ENCODE assay signal across 8 cellular contexts in genomic region chr17:29590261-29590978, GRCh38. TPM values are rescaled to one million over a fixed set of nuclear protein-coding genes. Genes with fewer than 3 reads are reported as not detected.
DNase-seq lines count a peak whose midpoint lies in the region; ATAC-seq and TF ChIP-seq lines count a peak whose summit lies in the region.

No MANE protein-coding gene starts in this region.

- intact Hi-C loops in ovary (cut with DNase I): no loop called here

- peak; percentile 64 for DNase-seq in Ammon's horn (ENCODE audit: low spot score)
- peak; percentile 46 for DNase-seq in HK-2 (ENCODE audit: unreplicated experiment)
- DNase-seq in WERI-Rb-1: peak; percentile 56
- peak; percentile 42 for DNase-seq in fibroblast of gingiva (ENCODE audit: low read depth)
- DNase-seq in ovary: peak in 4 of 5 donors; percentile 28 to 60 (median 54)
- DNase-seq in OCI-M2 (lab: John Stamatoyannopoulos, UW; ENCODE audit: unreplicated experiment): no peak

- H3K9me3 ChIP-seq in WERI-Rb-1 (ENCODE audit: severe bottlenecking) (no peaks in the 10 kb centered on the region), ovary (no peaks in the 10 kb centered on the region)

- no peak for TF ChIP-seq EP300 in ovary (IDR thresholded peaks at IDR 0.05)

- H3K27me3 ChIP-seq in WERI-Rb-1 (ENCODE audit: insufficient read depth, low read depth, severe bottlenecking) (no peaks in the 10 kb centered on the region), ovary (no peaks in the 10 kb centered on the region)

- 13 to 22% (median 17%) methylated on average over 28 of the region's 28 CpGs for WGBS in ovary, 3 donors

- H3K4me3 ChIP-seq in WERI-Rb-1 (ENCODE audit: low read depth, low read length): peak overlapping the region; percentile 67
- peak overlapping the region; percentile 41 for H3K4me3 ChIP-seq in ovary

- H3K36me3 ChIP-seq in WERI-Rb-1 (no peaks in the 10 kb centered on the region), ovary (no peaks in the 10 kb centered on the region)

- H3K4me1 ChIP-seq in ovary (ENCODE audit: insufficient read depth): peaks cover 32% of the 10 kb centered on the region

- ATAC-seq in GM19463 (IDR thresholded peaks at IDR 0.05; ENCODE audit: unreplicated experiment): no peak
- ATAC-seq in HG03521 (IDR thresholded peaks at IDR 0.05; ENCODE audit: unreplicated experiment): no peak

- no peak for TF ChIP-seq POLR2A in ovary (IDR thresholded peaks at IDR 0.05)

- TF ChIP-seq CTCF in WERI-Rb-1 (IDR thresholded peaks at IDR 0.05; ENCODE audit: low read depth, low read length): no peak
- TF ChIP-seq CTCF in ovary (IDR thresholded peaks at IDR 0.05): no peak

- H3K27ac ChIP-seq in WERI-Rb-1 (peak overlapping the region; percentile 94), ovary (peak overlapping the region; percentile 71 to 73)

RNA-seq across cellular contexts. Expression of gene GIT1, which starts 1.0 kb away (rescaled TPM):
- 10 to 100 TPM; 18.0 to 51.8 (median 39.2) TPM for total RNA-seq in ovary
- polyA plus RNA-seq in ovary: 10 to 100 TPM; 20.3 to 27.0 TPM

RNA-seq across cellular contexts. Expression of gene ANKRD13B, which starts 2.5 kb away (rescaled TPM):
- total RNA-seq in ovary: 10 to 100 TPM; 10.5 to 23.4 (median 14.7) TPM
- polyA plus RNA-seq in ovary: 10 to 100 TPM in 1 of 2 donors, 1 to 10 TPM in 1; 3.6 to 11.4 TPM

RNA-seq across cellular contexts. Expression of gene TP53I13, which starts 21.9 kb away (rescaled TPM):
- total RNA-seq in ovary: 10 to 100 TPM; 30.4 to 49.5 (median 41.3) TPM
- polyA plus RNA-seq in ovary: 10 to 100 TPM in 1 of 2 donors, 1 to 10 TPM in 1; 2.2 to 44.7 TPM

RNA-seq across cellular contexts. Expression of gene ABHD15, which starts 23.6 kb away (rescaled TPM):
- 1 to 10 TPM; 4.2 to 7.6 (median 4.8) TPM for total RNA-seq in ovary
- polyA plus RNA-seq in ovary: 1 to 10 TPM; 3.0 to 8.7 TPM

RNA-seq across cellular contexts. Expression of gene CORO6, which starts 32.3 kb away (rescaled TPM):
- 1 to 10 TPM; 1.2 to 9.0 (median 3.5) TPM for total RNA-seq in ovary
- 1 to 10 TPM; 2.1 to 4.2 TPM for polyA plus RNA-seq in ovary
